ENCODE assay signal across 8 cellular contexts in the genomic region with DNA sequence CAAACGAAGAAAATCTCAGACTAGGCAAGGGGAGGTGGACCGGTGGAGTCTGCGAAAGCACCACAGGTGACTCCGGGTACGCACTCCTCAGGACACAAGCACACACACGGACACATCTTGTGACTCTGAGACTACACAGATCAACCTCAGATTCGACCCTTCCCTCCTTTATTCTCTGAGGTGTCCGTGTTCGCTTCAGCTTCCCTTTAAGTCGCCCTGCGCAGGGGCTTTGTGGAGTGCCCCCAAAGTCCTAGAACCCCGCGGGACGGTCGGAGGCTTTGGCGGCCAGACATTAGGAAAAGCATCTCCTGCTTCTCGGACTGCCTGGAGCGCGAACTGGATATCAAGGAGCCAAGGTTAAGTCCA. TPM values are rescaled to one million over a fixed set of nuclear protein-coding genes. Genes with fewer than 3 reads are reported as not detected.
DNase-seq lines count a peak whose midpoint lies in the region; ATAC-seq and TF ChIP-seq lines count a peak whose summit lies in the region.

No MANE protein-coding gene starts in this region.

- no peak overlapping the region for H2BK120ac ChIP-seq in mesenchymal stem cell (ENCODE audit: low read depth, low read length)

- H2AK5ac ChIP-seq in mesenchymal stem cell (ENCODE audit: low read length, severe bottlenecking) = no peak overlapping the region

- DNase-seq in activated B cell treated with CpG ODN at 0.5 μM for 24 hours (no peak), kidney epithelial cell (ENCODE audit: low read depth) (no peak), NCI-H2029 treated with DMSO at 0.1 percent for 48 hours (lab: John Stamatoyannopoulos, UW) (no peak), mesenchymal stem cell (no peak)
- no peak for DNase-seq in stimulated activated naive B cell treated with anti-CD40 and anti-IgM and Interleukin-4, amounts not matched to agents 10 μg/mL and 1 μg/mL and 100 μg/mL, for 72 hours

- peak overlapping the region; percentile 6 for H3K4me3 ChIP-seq in kidney epithelial cell (ENCODE audit: low read depth, low read length)
- no peak overlapping the region for H3K4me3 ChIP-seq in mesenchymal stem cell (ENCODE audit: insufficient read depth in 1 of 2, low read depth in 1 of 2, low read length in 2 of 2)

- H3K4me3 Mint-ChIP-seq in activated B cell treated with CpG ODN at 0.5 μM for 24 hours = peak overlapping the region; percentile 83
- peak overlapping the region; percentile 79 to 87 for H3K4me3 Mint-ChIP-seq in stimulated activated naive B cell treated with anti-CD40 and anti-IgM and Interleukin-4, amounts not matched to agents 10 μg/mL and 1 μg/mL and 100 μg/mL, for 72 hours

- peaks cover 14% of the 10 kb centered on the region for H3K4me1 ChIP-seq in mesenchymal stem cell (ENCODE audit: control insufficient read depth, insufficient read depth, low read depth, low read length)

- no peak overlapping the region for H4K91ac ChIP-seq in mesenchymal stem cell (ENCODE audit: low read length)

- H3K9me3 ChIP-seq in mesenchymal stem cell (ENCODE audit: control insufficient read depth, low read length) = no peaks in the 10 kb centered on the region

- CTCF ChIA-PET in activated B cell treated with CpG ODN at 0.5 μM for 24 hours (lab: Charles Lee) = interaction anchor here (1.0 to 1.1 kb wide), 2 partner anchors 103 to 173 kb away, joined by 4 to 5 read pairs; no protein-coding TSS in a partner anchor

- H3K4me2 ChIP-seq in mesenchymal stem cell (ENCODE audit: low read length, poor library complexity, severe bottlenecking) = no peak overlapping the region

- no peaks in the 10 kb centered on the region for H3K36me3 Mint-ChIP-seq in activated B cell treated with CpG ODN at 0.5 μM for 24 hours (ENCODE audit: low read depth)
- H3K36me3 Mint-ChIP-seq in stimulated activated naive B cell treated with anti-CD40 and anti-IgM and Interleukin-4, amounts not matched to agents 10 μg/mL and 1 μg/mL and 100 μg/mL, for 72 hours = no peaks in the 10 kb centered on the region

- POLR2A ChIA-PET in activated B cell treated with CpG ODN at 0.5 μM for 24 hours (lab: Charles Lee) = interaction anchor here (1.0 to 2.2 kb wide), 5 partner anchors 28 to 209 kb away, joined by 3 to 12 read pairs (median 4); a partner anchor contains a TSS

- no peak overlapping the region for H2BK15ac ChIP-seq in mesenchymal stem cell (ENCODE audit: low read depth, poor library complexity, severe bottlenecking)

- peak overlapping the region in 1 of 2 experiments; percentile 60 for H3K23ac ChIP-seq in mesenchymal stem cell (ENCODE audit: low read length in 2 of 2)

- H3K18ac ChIP-seq in mesenchymal stem cell (ENCODE audit: low read depth in 1 of 2, low read length in 2 of 2) = no peak overlapping the region

- no peak overlapping the region for H3K27ac ChIP-seq in mesenchymal stem cell (ENCODE audit: low read length, poor library complexity, severe bottlenecking)

- H3K9ac ChIP-seq in mesenchymal stem cell (ENCODE audit: low read length) = no peak overlapping the region

- TF ChIP-seq CTCF in activated B cell treated with CpG ODN at 0.5 μM for 24 hours (IDR thresholded peaks at IDR 0.05) (no peak), kidney epithelial cell (IDR thresholded peaks at IDR 0.05; ENCODE audit: insufficient read depth, low read length, poor library complexity, severe bottlenecking) (no peak)

- H2AFZ ChIP-seq in mesenchymal stem cell (ENCODE audit: low read depth, low read length) = no peak overlapping the region

- intact Hi-C loops in activated B cell treated with CpG ODN at 0.5 μM for 24 hours (cut with micrococcal nuclease) = loop anchor here (2.0 to 5.0 kb wide), 3 partner anchors 34 to 156 kb away; no protein-coding TSS in a partner anchor

- peaks cover 28% of the 10 kb centered on the region for H3K4me1 Mint-ChIP-seq in activated B cell treated with CpG ODN at 0.5 μM for 24 hours
- peaks cover 22 to 36% of the 10 kb centered on the region in 2 donors for H3K4me1 Mint-ChIP-seq in stimulated activated naive B cell treated with anti-CD40 and anti-IgM and Interleukin-4, amounts not matched to agents 10 μg/mL and 1 μg/mL and 100 μg/mL, for 72 hours

- 14% methylated on average over 19 of the region's 19 CpGs for WGBS in mesenchymal stem cell

- no peak overlapping the region for H3K14ac ChIP-seq in mesenchymal stem cell (ENCODE audit: low read length in 2 of 2)

- H3K79me1 ChIP-seq in mesenchymal stem cell (replicated peaks; ENCODE audit: low read length, poor library complexity, severe bottlenecking) = no peaks in the 10 kb centered on the region

- H3K27me3 ChIP-seq in kidney epithelial cell (ENCODE audit: control insufficient read depth, insufficient read depth, low read length) (peaks cover 58% of the 10 kb centered on the region), mesenchymal stem cell (ENCODE audit: control insufficient read depth in 1 of 2, insufficient read depth in 1 of 2, low read length in 2 of 2) (peaks cover 84 to 85% of the 10 kb centered on the region in 2 experiments)

- no peak overlapping the region for H4K8ac ChIP-seq in mesenchymal stem cell (ENCODE audit: low read length)

- no peak overlapping the region for H3K27ac Mint-ChIP-seq in activated B cell treated with CpG ODN at 0.5 μM for 24 hours
- H3K27ac Mint-ChIP-seq in stimulated activated naive B cell treated with anti-CD40 and anti-IgM and Interleukin-4, amounts not matched to agents 10 μg/mL and 1 μg/mL and 100 μg/mL, for 72 hours = peak overlapping the region; percentile 7

- H3K9me3 Mint-ChIP-seq in activated B cell treated with CpG ODN at 0.5 μM for 24 hours = no peaks in the 10 kb centered on the region
- no peaks in the 10 kb centered on the region for H3K9me3 Mint-ChIP-seq in stimulated activated naive B cell treated with anti-CD40 and anti-IgM and Interleukin-4, amounts not matched to agents 10 μg/mL and 1 μg/mL and 100 μg/mL, for 72 hours

- H3K27me3 Mint-ChIP-seq in activated B cell treated with CpG ODN at 0.5 μM for 24 hours = peaks cover 7% of the 10 kb centered on the region
- peaks cover 40 to 42% of the 10 kb centered on the region in 2 donors for H3K27me3 Mint-ChIP-seq in stimulated activated naive B cell treated with anti-CD40 and anti-IgM and Interleukin-4, amounts not matched to agents 10 μg/mL and 1 μg/mL and 100 μg/mL, for 72 hours

- no peak overlapping the region for H3K4ac ChIP-seq in mesenchymal stem cell (ENCODE audit: low read depth in 1 of 2, low read length in 2 of 2)

- no peak overlapping the region for H2BK12ac ChIP-seq in mesenchymal stem cell (ENCODE audit: low read length in 2 of 2)

- H3K36me3 ChIP-seq in kidney epithelial cell (ENCODE audit: control insufficient read depth, insufficient read depth, low read length) (no peaks in the 10 kb centered on the region), mesenchymal stem cell (ENCODE audit: control insufficient read depth in 1 of 2, insufficient read depth in 2 of 2, low read depth in 1 of 2, low read length in 2 of 2) (no peaks in the 10 kb centered on the region)

- ATAC-seq in HG03175 (IDR thresholded peaks at IDR 0.05; ENCODE audit: unreplicated experiment) = peak; percentile 12
- no peak for ATAC-seq in activated B cell treated with CpG ODN at 0.5 μM for 24 hours (ENCODE audit: low read depth)
- ATAC-seq in stimulated activated naive B cell treated with anti-CD40 and anti-IgM and Interleukin-4, amounts not matched to agents 10 μg/mL and 1 μg/mL and 100 μg/mL, for 72 hours (replicated peaks) = peak in 1 of 2 donors; percentile 22
- ATAC-seq in HG03280 (IDR thresholded peaks at IDR 0.05; ENCODE audit: unreplicated experiment) = no peak
- ATAC-seq in GM19351 (IDR thresholded peaks at IDR 0.05; ENCODE audit: unreplicated experiment) = no peak

- H2BK5ac ChIP-seq in mesenchymal stem cell (ENCODE audit: low read depth, low read length, poor library complexity, severe bottlenecking) = no peak overlapping the region

RNA-seq across cellular contexts. Expression of a gene that starts 0.8 kb away (rescaled TPM):
- total RNA-seq in activated B cell treated with CpG ODN at 0.5 μM for 24 hours (3.9 and 4.2 TPM in 2 replicates), kidney epithelial cell (0.04 and 0.21 TPM in 2 replicates)
- 2.3 TPM for polyA plus RNA-seq in mesenchymal stem cell (2013, experiment 1 of 2)
- 2.5 TPM for polyA plus RNA-seq in mesenchymal stem cell (2013, experiment 2 of 2)
